In genomic region chr6:117270121-117270959, GRCh38 we compare ENCODE assay signal across 11 cellular contexts. TPM values are rescaled to one million over a fixed set of nuclear protein-coding genes. Genes with fewer than 3 reads are reported as not detected.
DNase-seq lines count a peak whose midpoint lies in the region; ATAC-seq and TF ChIP-seq lines count a peak whose summit lies in the region.
"Had no signal": no experiment of that assay in that cellular context is flagged by ENCODE, and none has a peak within 500 bp of the region (broad histone marks: within the 10 kb centered on the region; RNA-seq: fewer than 3 reads in every experiment).

No MANE protein-coding gene starts in this region.

- no peaks in the 10 kb centered on the region for H3K4me1 ChIP-seq in ACC112 (ENCODE audit: control insufficient read depth, insufficient read depth, low read length, unreplicated experiment)
- H3K4me1 ChIP-seq in mucosa of rectum (ENCODE audit: control insufficient read depth in 2 of 2, insufficient read depth in 2 of 2, low read length in 2 of 2): peaks cover 9 to 10% of the 10 kb centered on the region in 2 donors

- no peak overlapping the region for H3K27ac ChIP-seq in ACC112 (ENCODE audit: low read depth, low read length)
- no peak overlapping the region for H3K27ac ChIP-seq in mucosa of rectum (ENCODE audit: low read depth in 2 of 2, low read length in 2 of 2)
- H3K27ac ChIP-seq: KMS-11 had no signal

- TF ChIP-seq CTCF in epithelial cell of esophagus (IDR thresholded peaks at IDR 0.05; ENCODE audit: insufficient read depth, low read depth, low read length, missing control alignments): no peak

- no peak overlapping the region for H3K9ac ChIP-seq in mucosa of rectum (ENCODE audit: low read depth in 1 of 2, low read length in 2 of 2)
- H3K9ac ChIP-seq: KMS-11 had no signal

- H3K27me3 ChIP-seq in ACC112 (ENCODE audit: insufficient read depth, low read length): peaks cover 98% of the 10 kb centered on the region
- H3K27me3 ChIP-seq in MG63: peaks cover 77% of the 10 kb centered on the region
- H3K27me3 ChIP-seq in mucosa of rectum (ENCODE audit: control insufficient read depth in 2 of 2, insufficient read depth in 2 of 2, low read length in 2 of 2): peaks cover 64 to 88% of the 10 kb centered on the region in 2 donors

- H3K79me2 ChIP-seq in ACC112 (ENCODE audit: control insufficient read depth, insufficient read depth, low read length, unreplicated experiment): no peaks in the 10 kb centered on the region

- H3K9me3 ChIP-seq in MG63 (no peaks in the 10 kb centered on the region), mucosa of rectum (ENCODE audit: control insufficient read depth in 2 of 2, low read length in 2 of 2) (no peaks in the 10 kb centered on the region)

- H3K4me3 ChIP-seq in ACC112 (ENCODE audit: low read depth, low read length) (peak overlapping the region; percentile 34; the same call in 1 of the 2 replicates), MG63 (peak overlapping the region; percentile 24), epithelial cell of esophagus (ENCODE audit: low read length) (no peak overlapping the region), mucosa of rectum (ENCODE audit: low read length in 2 of 2) (peak overlapping the region; percentile 20 to 41)

- no peak overlapping the region for H2AFZ ChIP-seq in ACC112 (ENCODE audit: low read length, unreplicated experiment)

- DNase-seq in MG63: peak; percentile 61
- DNase-seq in epithelial cell of esophagus (ENCODE audit: low read depth): peak; percentile 42
- no peak for DNase-seq in UCSD-AML1 (lab: John Stamatoyannopoulos, UW; ENCODE audit: unreplicated experiment)
- DNase-seq: DND-41 had no signal

- ATAC-seq in GM18498 (IDR thresholded peaks at IDR 0.05; ENCODE audit: unreplicated experiment) (no peak), HG02938 (IDR thresholded peaks at IDR 0.05; ENCODE audit: unreplicated experiment) (no peak), HG03095 (IDR thresholded peaks at IDR 0.05; ENCODE audit: unreplicated experiment) (no peak)

- no peaks in the 10 kb centered on the region for H3K36me3 ChIP-seq in ACC112 (ENCODE audit: insufficient read depth, low read length)
- no peaks in the 10 kb centered on the region for H3K36me3 ChIP-seq in MG63
- H3K36me3 ChIP-seq in mucosa of rectum (ENCODE audit: control insufficient read depth in 2 of 2, insufficient read depth in 2 of 2, low read length in 2 of 2): no peaks in the 10 kb centered on the region

RNA-seq across cellular contexts. Expression of gene VGLL2, which starts 5.0 kb away (rescaled TPM):
- total RNA-seq in MG63 (2014; rRNA removed; shearing (Covaris generic); ENCODE audit: low replicate concordance): not detected in 2 replicates
- total RNA-seq: liver had no signal
